8 cellular contexts compared by ENCODE assay signal in the genomic region with DNA sequence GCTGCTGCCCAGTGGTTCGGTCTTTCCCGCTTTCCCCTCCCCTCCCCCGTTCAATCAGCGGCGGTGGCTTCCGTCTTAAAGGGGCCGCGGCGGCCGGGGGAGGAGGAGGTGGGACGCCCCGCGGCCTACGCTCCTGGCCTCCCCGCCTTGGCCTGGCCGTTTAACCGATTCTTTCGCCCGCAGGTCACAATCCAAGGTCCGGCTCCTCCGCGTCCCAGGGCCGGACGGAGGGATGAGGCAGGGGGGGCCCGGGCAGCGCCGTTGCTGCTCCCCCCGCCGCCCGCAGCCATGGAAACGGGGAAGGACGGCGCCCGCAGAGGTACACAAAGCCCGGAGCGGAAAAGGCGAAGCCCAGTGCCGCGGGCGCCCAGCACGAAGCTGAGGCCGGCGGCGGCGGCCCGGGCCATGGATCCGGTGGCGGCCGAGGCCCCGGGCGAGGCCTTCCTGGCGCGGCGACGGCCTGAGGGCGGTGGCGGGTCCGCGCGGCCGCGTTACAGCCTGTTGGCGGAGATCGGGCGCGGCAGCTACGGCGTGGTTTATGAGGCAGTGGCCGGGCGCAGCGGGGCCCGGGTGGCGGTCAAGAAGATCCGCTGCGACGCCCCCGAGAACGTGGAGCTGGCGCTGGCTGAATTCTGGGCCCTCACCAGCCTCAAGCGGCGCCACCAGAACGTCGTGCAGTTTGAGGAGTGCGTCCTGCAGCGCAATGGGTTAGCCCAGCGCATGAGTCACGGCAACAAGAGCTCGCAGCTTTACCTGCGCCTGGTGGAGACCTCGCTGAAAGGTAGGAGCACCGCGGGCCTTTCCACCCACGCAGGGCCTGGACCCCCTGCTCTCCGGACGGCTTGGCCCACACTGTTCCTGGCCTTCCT.
DNase-seq lines count a peak whose midpoint lies in the region; ATAC-seq lines count a peak whose summit lies in the region.

No MANE protein-coding gene starts in this region.

- peak; percentile 75 for DNase-seq in ACHN
- peak; percentile 90 for DNase-seq in NCI-H2196 (lab: John Stamatoyannopoulos, UW; ENCODE audit: unreplicated experiment)
- peak; percentile 89 for DNase-seq in cerebellar cortex (ENCODE audit: low spot score)
- DNase-seq in kidney glomerular epithelial cell (lab: John Stamatoyannopoulos, UW): peak; percentile 53
- peak; percentile 79 to 80 for DNase-seq in stimulated activated CD4-positive, alpha-beta T cell treated with anti-CD3 and anti-CD28 coated beads, Interleukin-15, amount 100 ng/mL, for 48 hours (ENCODE audit: low read depth in 2 of 2)

- in situ Hi-C loops in ACHN (cut with HindIII; ENCODE audit: low pct_ligation_motif_present, low pct_unique_long_range_greater_than_20kb, low sequenced_read_pairs): no loop called here

- ATAC-seq in GM18861 (IDR thresholded peaks at IDR 0.05; ENCODE audit: unreplicated experiment) (peak; percentile 45), HG03066 (IDR thresholded peaks at IDR 0.05; ENCODE audit: low read depth, unreplicated experiment) (peak; percentile 63)
- peak; percentile 64 for ATAC-seq in activated CD4-positive, CD25-positive, alpha-beta regulatory T cell treated with anti-CD3 and anti-CD28 coated beads, Interleukin-2, amount 50 U/mL, for 24 hours

Comparison
In these comparisons a context has a peak if more than half of its experiments do, and no peak if none do; other contexts are left out.
1. Peak in every context shown above with its lines: DNase-seq and ATAC-seq.